Comparison of ENCODE assay signal across 1 cellular context in the genomic region with DNA sequence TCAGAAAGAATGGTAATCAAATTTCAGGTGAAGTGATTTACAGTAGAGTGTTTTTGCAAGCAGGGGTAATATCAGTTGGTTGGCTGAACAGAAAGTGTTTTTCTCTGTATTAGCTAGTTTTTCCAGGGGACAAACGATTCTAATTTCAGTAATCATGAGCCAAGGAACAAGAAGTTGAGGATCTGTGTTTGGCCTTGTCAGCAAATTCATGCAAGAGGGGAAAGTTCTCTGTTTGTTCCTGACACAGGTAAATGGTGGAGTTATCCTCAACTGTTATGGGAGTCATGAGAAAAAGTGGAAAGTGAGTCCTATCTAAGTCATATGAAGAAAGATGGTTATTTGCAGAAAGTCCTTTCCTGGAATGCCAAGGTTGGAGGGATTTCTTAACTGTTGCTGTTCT.
TF ChIP-seq lines count a peak whose summit lies in the region.

No MANE protein-coding gene starts in this region.

TF ChIP-seq in GM23338, 12 proteins besides CTCF, POLR2A, EP300 and RAD21 (continued from another document):
- TF ChIP-seq REST (IDR thresholded peaks at IDR 0.05; ENCODE audit: unreplicated experiment) = no peak
